ENCODE assay signal across 9 cellular contexts in genomic region chr17:42154514-42154883, GRCh38. TPM values are rescaled to one million over a fixed set of nuclear protein-coding genes. Genes with fewer than 3 reads are reported as not detected.
DNase-seq lines count a peak whose midpoint lies in the region; ATAC-seq and TF ChIP-seq lines count a peak whose summit lies in the region.
"Had no signal": no experiment of that assay in that cellular context is flagged by ENCODE, and none has a peak within 500 bp of the region (broad histone marks: within the 10 kb centered on the region; RNA-seq: fewer than 3 reads in every experiment).

No MANE protein-coding gene starts in this region.

- no peaks in the 10 kb centered on the region for H3K27me3 Mint-ChIP-seq in activated CD4-positive, alpha-beta T cell treated with anti-CD3 and anti-CD28 coated beads, Interleukin-2, amount 10 ng/mL, durations not matched to agents 24 days and 14 days
- no peaks in the 10 kb centered on the region for H3K27me3 Mint-ChIP-seq in activated naive CD8-positive, alpha-beta T cell treated with anti-CD3 and anti-CD28 coated beads, Interleukin-2, amount 50 U/mL, for 24 hours

- no peak for ATAC-seq in activated naive CD8-positive, alpha-beta T cell treated with anti-CD3 and anti-CD28 coated beads, Interleukin-2, amount 50 U/mL, for 24 hours
- no peak for ATAC-seq in GM21619 (IDR thresholded peaks at IDR 0.05; ENCODE audit: unreplicated experiment)
- ATAC-seq in esophagus mucosa = no peak

- H3K36me3 ChIP-seq in tibial artery = peaks cover 0 to 7% (median 4%) of the 10 kb centered on the region in 3 donors

- H3K9me3 ChIP-seq in tibial artery = peaks cover 0 to 9% (median 0%) of the 10 kb centered on the region in 3 donors

- peaks cover 32% of the 10 kb centered on the region for H3K4me1 Mint-ChIP-seq in activated CD4-positive, alpha-beta T cell treated with anti-CD3 and anti-CD28 coated beads, Interleukin-2, amount 10 ng/mL, durations not matched to agents 24 days and 14 days
- H3K4me1 Mint-ChIP-seq in activated naive CD8-positive, alpha-beta T cell treated with anti-CD3 and anti-CD28 coated beads, Interleukin-2, amount 50 U/mL, for 24 hours = peaks cover 28% of the 10 kb centered on the region

- no peak for TF ChIP-seq CTCF in tibial artery (IDR thresholded peaks at IDR 0.05)

- no peaks in the 10 kb centered on the region for H3K9me3 Mint-ChIP-seq in activated CD4-positive, alpha-beta T cell treated with anti-CD3 and anti-CD28 coated beads, Interleukin-2, amount 10 ng/mL, durations not matched to agents 24 days and 14 days
- H3K9me3 Mint-ChIP-seq in activated naive CD8-positive, alpha-beta T cell treated with anti-CD3 and anti-CD28 coated beads, Interleukin-2, amount 50 U/mL, for 24 hours = no peaks in the 10 kb centered on the region

- intact Hi-C loops in activated CD4-positive, alpha-beta T cell treated with anti-CD3 and anti-CD28 coated beads, Interleukin-2, amount 10 ng/mL, durations not matched to agents 24 days and 14 days (cut with micrococcal nuclease) = loop anchor here (2.0 kb wide), 2 partner anchors 42 to 138 kb away; partner anchors contain the start of genes DHX58 and DNAJC7
- intact Hi-C loops in tibial artery (cut with DNase I; ENCODE audit: low total_unique reads) = no loop called here

- DNase-seq in activated CD4-positive, alpha-beta T cell treated with anti-CD3 and anti-CD28 coated beads, Interleukin-2, amount 10 ng/mL, durations not matched to agents 24 days and 14 days = no peak
- DNase-seq in activated CD4-positive, alpha-beta T cell treated with anti-CD3 and anti-CD28 coated beads for 1 hour = no peak
- no peak for DNase-seq in activated naive CD8-positive, alpha-beta T cell treated with anti-CD3 and anti-CD28 coated beads, Interleukin-2, amount 50 U/mL, for 24 hours
- no peak for DNase-seq in tibial artery
- no peak for DNase-seq in stimulated activated CD4-positive, alpha-beta T cell treated with anti-CD3 and anti-CD28 coated beads, Interleukin-4, amount 100 ng/mL, for 24 hours

- peak overlapping the region; percentile 84 for H3K4me3 Mint-ChIP-seq in activated CD4-positive, alpha-beta T cell treated with anti-CD3 and anti-CD28 coated beads, Interleukin-2, amount 10 ng/mL, durations not matched to agents 24 days and 14 days
- peak overlapping the region; percentile 95 for H3K4me3 Mint-ChIP-seq in activated naive CD8-positive, alpha-beta T cell treated with anti-CD3 and anti-CD28 coated beads, Interleukin-2, amount 50 U/mL, for 24 hours

- H3K4me3 ChIP-seq in tibial artery = peak overlapping the region; percentile 78 to 90

- H3K4me1 ChIP-seq in tibial artery = peaks cover 0 to 39% (median 26%) of the 10 kb centered on the region in 4 donors

- H3K36me3 Mint-ChIP-seq in activated CD4-positive, alpha-beta T cell treated with anti-CD3 and anti-CD28 coated beads, Interleukin-2, amount 10 ng/mL, durations not matched to agents 24 days and 14 days (ENCODE audit: low read depth) = peaks cover 11% of the 10 kb centered on the region
- no peaks in the 10 kb centered on the region for H3K36me3 Mint-ChIP-seq in activated naive CD8-positive, alpha-beta T cell treated with anti-CD3 and anti-CD28 coated beads, Interleukin-2, amount 50 U/mL, for 24 hours (ENCODE audit: low read depth)

- peak overlapping the region; percentile 57 for H3K27ac Mint-ChIP-seq in activated CD4-positive, alpha-beta T cell treated with anti-CD3 and anti-CD28 coated beads, Interleukin-2, amount 10 ng/mL, durations not matched to agents 24 days and 14 days
- H3K27ac Mint-ChIP-seq in activated naive CD8-positive, alpha-beta T cell treated with anti-CD3 and anti-CD28 coated beads, Interleukin-2, amount 50 U/mL, for 24 hours = peak overlapping the region; percentile 93

- H3K27ac ChIP-seq in layer of hippocampus (ENCODE audit: low read depth, low read length) = peak overlapping the region; percentile 76
- H3K27ac ChIP-seq in tibial artery = peak overlapping the region; percentile 83 to 85

- H3K27me3 ChIP-seq in layer of hippocampus (ENCODE audit: control insufficient read depth, insufficient read depth, low read length) = no peaks in the 10 kb centered on the region
- no peaks in the 10 kb centered on the region for H3K27me3 ChIP-seq in tibial artery

RNA-seq across cellular contexts. Expression of gene RAB5C, which starts 0.3 kb away (rescaled TPM):
- 55.8 and 64.6 TPM in 2 replicates for total RNA-seq in activated CD4-positive, alpha-beta T cell treated with anti-CD3 and anti-CD28 coated beads, Interleukin-2, amount 10 ng/mL, durations not matched to agents 24 days and 14 days
- 63.8 TPM for total RNA-seq in esophagus mucosa

RNA-seq across cellular contexts. Expression of gene KCNH4, which starts 26.4 kb away (rescaled TPM):
- 1.6 and 2.3 TPM in 2 replicates for total RNA-seq in activated CD4-positive, alpha-beta T cell treated with anti-CD3 and anti-CD28 coated beads, Interleukin-2, amount 10 ng/mL, durations not matched to agents 24 days and 14 days
- total RNA-seq in esophagus mucosa = not detected

RNA-seq across cellular contexts. Expression of gene HCRT, which starts 30.8 kb away (rescaled TPM):
- total RNA-seq in activated CD4-positive, alpha-beta T cell treated with anti-CD3 and anti-CD28 coated beads, Interleukin-2, amount 10 ng/mL, durations not matched to agents 24 days and 14 days = not detected in 2 replicates
- not detected for total RNA-seq in esophagus mucosa
- total RNA-seq: Daoy had no signal

RNA-seq across cellular contexts. Expression of gene HSPB9, which starts 31.9 kb away (rescaled TPM):
- total RNA-seq in activated CD4-positive, alpha-beta T cell treated with anti-CD3 and anti-CD28 coated beads, Interleukin-2, amount 10 ng/mL, durations not matched to agents 24 days and 14 days = not detected in 2 replicates
- not detected for total RNA-seq in esophagus mucosa

RNA-seq across cellular contexts. Expression of gene KAT2A, which starts 33.3 kb away (rescaled TPM):
- total RNA-seq in activated CD4-positive, alpha-beta T cell treated with anti-CD3 and anti-CD28 coated beads, Interleukin-2, amount 10 ng/mL, durations not matched to agents 24 days and 14 days = 76.6 and 77.4 TPM in 2 replicates
- total RNA-seq in esophagus mucosa = 20.8 TPM
